Comparison of ENCODE assay signal across 9 cellular contexts in genomic region chr20:45835230-45836224, GRCh38. TPM values are rescaled to one million over a fixed set of nuclear protein-coding genes. Genes with fewer than 3 reads are reported as not detected.
A peak's percentile ranks its signal among the peaks of the same experiment; 100 is the strongest.
DNase-seq lines count a peak whose midpoint lies in the region; ATAC-seq and TF ChIP-seq lines count a peak whose summit lies in the region.
"Had no signal": no experiment of that assay in that cellular context is flagged by ENCODE, and none has a peak within 500 bp of the region (broad histone marks: within the 10 kb centered on the region; RNA-seq: fewer than 3 reads in every experiment).

No MANE protein-coding gene starts in this region.

- CTCF ChIA-PET in activated naive CD4-positive, alpha-beta T cell treated with anti-CD3 and anti-CD28 coated beads, Interleukin-2, amount 10 ng/mL, durations not matched to agents 7 days and 5 days (lab: Charles Lee) = no interaction called here

- H3K9me3 ChIP-seq in ascending aorta (no peaks in the 10 kb centered on the region), iPS-15b (ENCODE audit: control insufficient read depth, insufficient read depth, low read length) (no peaks in the 10 kb centered on the region), upper lobe of right lung (no peaks in the 10 kb centered on the region)

- no peak overlapping the region for H3K9ac ChIP-seq in iPS-15b (ENCODE audit: low read depth, low read length)

- peak overlapping the region; percentile 60 to 92 for H3K4me3 ChIP-seq in ascending aorta
- peak overlapping the region; percentile 87 for H3K4me3 ChIP-seq in iPS-15b (ENCODE audit: low read depth, low read length)
- H3K4me3 ChIP-seq in upper lobe of right lung = peak overlapping the region; percentile 76

- H3K27me3 ChIP-seq in ascending aorta (no peaks in the 10 kb centered on the region), iPS-15b (ENCODE audit: control insufficient read depth, insufficient read depth, low read length) (no peaks in the 10 kb centered on the region), upper lobe of right lung (no peaks in the 10 kb centered on the region)

- peaks cover 14% of the 10 kb centered on the region in 2 donors for H3K36me3 ChIP-seq in ascending aorta
- H3K36me3 ChIP-seq in iPS-15b (ENCODE audit: control insufficient read depth, insufficient read depth, low read length) = peaks cover 4% of the 10 kb centered on the region
- H3K36me3 ChIP-seq in upper lobe of right lung = peaks cover 20% of the 10 kb centered on the region

- H3K4me1 ChIP-seq in ascending aorta (peaks cover 23 to 30% of the 10 kb centered on the region in 2 donors), iPS-15b (ENCODE audit: control insufficient read depth, insufficient read depth, low read length) (peaks cover 5% of the 10 kb centered on the region), upper lobe of right lung (peaks cover 31% of the 10 kb centered on the region)

- no peaks in the 10 kb centered on the region for H3K36me3 Mint-ChIP-seq in activated naive CD4-positive, alpha-beta T cell treated with anti-CD3 and anti-CD28 coated beads, Interleukin-2, amount 10 ng/mL, durations not matched to agents 7 days and 5 days
- no peaks in the 10 kb centered on the region for H3K36me3 Mint-ChIP-seq in activated naive CD4-positive, alpha-beta T cell treated with anti-CD3 and anti-CD28 coated beads, Interleukin-2, amount 50 U/mL, for 72 hours

- H3K27ac ChIP-seq in ascending aorta (peak overlapping the region; percentile 96 to 97), upper lobe of right lung (no peak overlapping the region)

- intact Hi-C loops in ascending aorta (cut with DNase I) (loop anchor here (1.0 to 2.0 kb wide), 3 partner anchors 21 to 55 kb away; partner anchors contain the start of genes ACOT8, CTSA, NEURL2 and ZSWIM3), upper lobe of right lung (cut with DNase I) (no loop called here)

- peak overlapping the region; percentile 52 for H3K4me3 Mint-ChIP-seq in activated naive CD4-positive, alpha-beta T cell treated with anti-CD3 and anti-CD28 coated beads, Interleukin-2, amount 10 ng/mL, durations not matched to agents 7 days and 5 days

- TF ChIP-seq CTCF in ascending aorta (IDR thresholded peaks at IDR 0.05) (no peak), upper lobe of right lung (IDR thresholded peaks at IDR 0.05) (no peak)

- H3K9me3 Mint-ChIP-seq in activated naive CD4-positive, alpha-beta T cell treated with anti-CD3 and anti-CD28 coated beads, Interleukin-2, amount 10 ng/mL, durations not matched to agents 7 days and 5 days = no peaks in the 10 kb centered on the region
- no peaks in the 10 kb centered on the region for H3K9me3 Mint-ChIP-seq in activated naive CD4-positive, alpha-beta T cell treated with anti-CD3 and anti-CD28 coated beads, Interleukin-2, amount 50 U/mL, for 72 hours

- H3K27me3 Mint-ChIP-seq in activated naive CD4-positive, alpha-beta T cell treated with anti-CD3 and anti-CD28 coated beads, Interleukin-2, amount 10 ng/mL, durations not matched to agents 7 days and 5 days = peaks cover 17% of the 10 kb centered on the region

- peaks cover 17% of the 10 kb centered on the region for H3K4me1 Mint-ChIP-seq in activated naive CD4-positive, alpha-beta T cell treated with anti-CD3 and anti-CD28 coated beads, Interleukin-2, amount 10 ng/mL, durations not matched to agents 7 days and 5 days

- DNase-seq in activated naive CD4-positive, alpha-beta T cell treated with anti-CD3 and anti-CD28 coated beads, Interleukin-2, amount 10 ng/mL, durations not matched to agents 7 days and 5 days = no peak
- no peak for DNase-seq in activated naive CD4-positive, alpha-beta T cell treated with anti-CD3 and anti-CD28 coated beads, Interleukin-2, amount 50 U/mL, for 72 hours (ENCODE audit: low spot score in 2 of 2)
- DNase-seq in ascending aorta (ENCODE audit: low spot score in 2 of 2) = peak in 1 of 2 donors; percentile 85
- DNase-seq in upper lobe of right lung = no peak
- no peak for DNase-seq in NCI-H1436 treated with DMSO at 0.1 percent for 48 hours (lab: John Stamatoyannopoulos, UW)
- no peak for DNase-seq in H4 (ENCODE audit: low spot score)
- DNase-seq: activated effector memory CD4-positive, alpha-beta T cell treated with Interleukin-2 at 50 U/mL for 16 hours had no signal

- H3K27ac Mint-ChIP-seq in activated naive CD4-positive, alpha-beta T cell treated with anti-CD3 and anti-CD28 coated beads, Interleukin-2, amount 10 ng/mL, durations not matched to agents 7 days and 5 days = no peak overlapping the region
- no peak overlapping the region for H3K27ac Mint-ChIP-seq in activated naive CD4-positive, alpha-beta T cell treated with anti-CD3 and anti-CD28 coated beads, Interleukin-2, amount 50 U/mL, for 72 hours

- no peak for ATAC-seq in activated naive CD4-positive, alpha-beta T cell treated with anti-CD3 and anti-CD28 coated beads, Interleukin-2, amount 50 U/mL, for 72 hours
- no peak for ATAC-seq in upper lobe of right lung
- ATAC-seq in activated CD4-positive, CD25-positive, alpha-beta regulatory T cell treated with anti-CD3 and anti-CD28 coated beads, Interleukin-2, amount 50 U/mL, for 24 hours = no peak

RNA-seq across cellular contexts. Expression of gene SNX21, which starts 1.9 kb away (rescaled TPM):
- total RNA-seq in activated naive CD4-positive, alpha-beta T cell treated with anti-CD3 and anti-CD28 coated beads, Interleukin-2, amount 50 U/mL, for 72 hours = 1 to 10 TPM; 2.1 to 2.5 TPM
- total RNA-seq in ascending aorta (182 TPM), upper lobe of right lung (23.4 TPM)
- 17.1 and 22.3 TPM in 2 replicates for total RNA-seq in H4 (2014; rRNA removed; shearing (Covaris generic))

RNA-seq across cellular contexts. Expression of gene TNNC2, which starts 8.4 kb away (rescaled TPM):
- total RNA-seq in activated naive CD4-positive, alpha-beta T cell treated with anti-CD3 and anti-CD28 coated beads, Interleukin-2, amount 50 U/mL, for 72 hours = not detected
- total RNA-seq in ascending aorta = not detected
- 0.61 TPM for total RNA-seq in upper lobe of right lung
- not detected in 2 replicates for total RNA-seq in H4 (2014; rRNA removed; shearing (Covaris generic))

RNA-seq across cellular contexts. Expression of gene ACOT8, which starts 21.7 kb away (rescaled TPM):
- total RNA-seq in activated naive CD4-positive, alpha-beta T cell treated with anti-CD3 and anti-CD28 coated beads, Interleukin-2, amount 50 U/mL, for 72 hours = 10 to 100 TPM; 29.1 to 31.3 TPM
- total RNA-seq in ascending aorta (34.4 TPM), upper lobe of right lung (23.5 TPM)
- 43.1 and 47.4 TPM in 2 replicates for total RNA-seq in H4 (2014; rRNA removed; shearing (Covaris generic))

RNA-seq across cellular contexts. Expression of gene ZSWIM3, which starts 21.9 kb away (rescaled TPM):
- 1 to 10 TPM; 5.7 to 8.4 TPM for total RNA-seq in activated naive CD4-positive, alpha-beta T cell treated with anti-CD3 and anti-CD28 coated beads, Interleukin-2, amount 50 U/mL, for 72 hours
- total RNA-seq in ascending aorta (6.8 TPM), upper lobe of right lung (4.0 TPM)
- 3.5 and 4.6 TPM in 2 replicates for total RNA-seq in H4 (2014; rRNA removed; shearing (Covaris generic))

RNA-seq across cellular contexts. Expression of gene UBE2C, which starts 23.1 kb away (rescaled TPM):
- total RNA-seq in activated naive CD4-positive, alpha-beta T cell treated with anti-CD3 and anti-CD28 coated beads, Interleukin-2, amount 50 U/mL, for 72 hours = 100 to 1,000 TPM; 200 to 371 TPM
- total RNA-seq in ascending aorta (not detected), upper lobe of right lung (1.4 TPM)
- 194 and 288 TPM in 2 replicates for total RNA-seq in H4 (2014; rRNA removed; shearing (Covaris generic))
